ENCODE assay signal across 8 cellular contexts in the genomic region with DNA sequence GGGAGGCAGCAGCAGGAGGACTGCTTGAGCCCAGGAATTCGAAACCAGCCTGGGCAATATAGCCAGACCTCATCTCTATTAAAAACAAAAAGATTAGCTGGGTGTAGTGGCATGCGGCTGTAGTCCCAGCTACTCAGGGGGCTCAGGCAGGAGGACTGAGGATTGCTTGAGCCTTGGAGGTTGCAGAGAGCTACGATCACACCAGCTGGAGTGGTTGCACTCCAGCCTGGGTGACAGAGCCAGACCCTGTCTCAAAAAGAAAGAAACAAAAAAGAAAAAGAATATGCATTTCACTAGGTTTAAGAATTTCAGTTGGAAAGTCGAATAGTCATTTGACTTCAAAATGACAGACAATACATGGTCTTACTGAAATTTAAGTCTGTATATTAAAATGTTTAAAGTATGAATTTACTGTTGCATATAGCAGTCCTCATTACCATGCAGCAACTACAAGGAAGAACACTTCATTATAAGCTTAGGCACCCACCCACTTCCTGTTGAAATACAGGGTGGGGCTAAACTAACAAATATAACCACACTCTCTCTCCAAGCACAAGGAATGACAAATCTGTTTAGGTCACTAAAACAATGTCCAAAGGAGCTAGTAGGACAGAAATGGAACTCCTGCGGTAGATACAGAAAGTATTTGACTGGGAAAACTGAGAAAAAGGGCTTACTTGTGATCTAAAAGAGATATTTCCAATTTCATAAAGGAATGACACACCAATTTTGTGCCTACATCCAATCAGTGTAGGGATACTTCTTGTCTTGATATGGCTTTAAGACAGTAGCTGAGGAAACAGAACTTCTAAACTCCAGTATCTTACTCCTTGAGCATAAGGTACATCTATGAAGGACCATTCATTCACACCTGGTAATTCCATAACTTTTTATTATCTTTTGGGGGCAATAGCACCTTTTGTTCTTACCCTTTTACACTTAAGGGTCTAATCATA. TPM values are rescaled to one million over a fixed set of nuclear protein-coding genes. Genes with fewer than 3 reads are reported as not detected.
DNase-seq lines count a peak whose midpoint lies in the region; ATAC-seq and TF ChIP-seq lines count a peak whose summit lies in the region.

No MANE protein-coding gene starts in this region.

- peaks cover 0 to 4% (median 0%) of the 10 kb centered on the region in 3 donors for H3K36me3 Mint-ChIP-seq in immature natural killer cell

- no peak for TF ChIP-seq EP300 in stomach (IDR thresholded peaks at IDR 0.05)

- intact Hi-C loops in stomach (cut with DNase I; ENCODE audit: low total_unique reads), result no loop called here

- peak overlapping the region; percentile 75 to 83 (median 80) for H3K4me3 Mint-ChIP-seq in immature natural killer cell

- H3K9ac ChIP-seq in adipocyte (ENCODE audit: low read length), result no peak overlapping the region

- no peaks in the 10 kb centered on the region for H3K9me3 Mint-ChIP-seq in immature natural killer cell

- TF ChIP-seq CTCF in stomach (IDR thresholded peaks at IDR 0.05), result no peak

- H3K4me1 ChIP-seq in adipocyte (ENCODE audit: control insufficient read depth, insufficient read depth, low read length) (peaks cover 36% of the 10 kb centered on the region), stomach (peaks cover 62 to 88% (median 74%) of the 10 kb centered on the region in 4 donors)

- peak in 1 of 4 donors; percentile 26 for TF ChIP-seq POLR2A in stomach (IDR thresholded peaks at IDR 0.05)

- peak overlapping the region; percentile 74 to 88 (median 78) for H3K27ac ChIP-seq in stomach

- H3K4me3 ChIP-seq in adipocyte (ENCODE audit: low read length) (peak overlapping the region; percentile 58), stomach (peak overlapping the region in 2 of 4 donors; percentile 8 to 29)

- H3K27ac Mint-ChIP-seq in immature natural killer cell, result peak overlapping the region; percentile 83 to 96 (median 92)

- DNase-seq in DMS153 treated with DMSO at 0.1 percent for 48 hours (lab: John Stamatoyannopoulos, UW; ENCODE audit: unreplicated experiment), result peak; percentile 58
- DNase-seq in LHCN-M2 (ENCODE audit: low read depth), result peak; percentile 70
- peak; percentile 74 for DNase-seq in adipocyte (ENCODE audit: low read depth)
- DNase-seq in immature natural killer cell, result peak; percentile 48 to 55 (median 50)
- DNase-seq in stomach, result no peak
- no peak for DNase-seq in UCSD-AML1 (lab: John Stamatoyannopoulos, UW; ENCODE audit: unreplicated experiment)

- WGBS in stomach, 5 donors, result 19 to 29% (median 21%) methylated on average over 5 of the region's 5 CpGs

- peaks cover 25% of the 10 kb centered on the region for H3K36me3 ChIP-seq in adipocyte (ENCODE audit: control insufficient read depth, insufficient read depth, low read length, severe bottlenecking)
- peaks cover 0 to 13% (median 8%) of the 10 kb centered on the region in 4 donors for H3K36me3 ChIP-seq in stomach

- H3K4me1 Mint-ChIP-seq in immature natural killer cell, result peaks cover 73 to 78% of the 10 kb centered on the region in 2 donors

- H3K27me3 Mint-ChIP-seq in immature natural killer cell (ENCODE audit: low read depth in 3 of 3), result no peaks in the 10 kb centered on the region

- H3K9me3 ChIP-seq in adipocyte (ENCODE audit: control insufficient read depth, low read length) (no peaks in the 10 kb centered on the region), stomach (no peaks in the 10 kb centered on the region)

- no peaks in the 10 kb centered on the region for H3K27me3 ChIP-seq in adipocyte (replicated peaks; ENCODE audit: control insufficient read depth, insufficient read depth, low read length)
- H3K27me3 ChIP-seq in stomach, result no peaks in the 10 kb centered on the region

- ATAC-seq in HG02623 (IDR thresholded peaks at IDR 0.05; ENCODE audit: unreplicated experiment), result no peak
- no peak for ATAC-seq in GM21447 (IDR thresholded peaks at IDR 0.05; ENCODE audit: unreplicated experiment)

RNA-seq across cellular contexts. Expression of a gene that starts 44.1 kb away (rescaled TPM):
- total RNA-seq in LHCN-M2 (2014; rRNA removed) (8.1 and 8.7 TPM in 2 replicates), stomach (under 1 TPM in 2 of 5 donors, not detected in 3; 0.18 to 0.43 TPM)
- polyA plus RNA-seq in LHCN-M2 (2012), result 2.3 TPM
- polyA plus RNA-seq in immature natural killer cell (not detected), stomach (under 1 TPM in 2 of 3 donors, not detected in 1; 0.25 to 0.30 TPM)

RNA-seq across cellular contexts. Expression of a gene that starts 53.3 kb away (rescaled TPM):
- not detected in 2 replicates for total RNA-seq in LHCN-M2 (2014; rRNA removed)
- not detected for polyA plus RNA-seq in LHCN-M2 (2012)
- polyA plus RNA-seq in immature natural killer cell, result not detected
- total RNA-seq in stomach, result not detected
- 1 to 10 TPM in 2 of 3 donors, not detected in 1; 1.5 to 8.7 TPM for polyA plus RNA-seq in stomach

RNA-seq across cellular contexts. Expression of a gene that starts 53.5 kb away (rescaled TPM):
- total RNA-seq in LHCN-M2 (2014; rRNA removed), result 21.2 and 31.0 TPM in 2 replicates
- polyA plus RNA-seq in LHCN-M2 (2012), result 71.6 TPM
- polyA plus RNA-seq in immature natural killer cell, result 10 to 100 TPM; 36.6 to 90.0 (median 39.5) TPM
- total RNA-seq in stomach, result 10 to 100 TPM; 47.0 to 82.1 (median 65.3) TPM
- polyA plus RNA-seq in stomach, result 10 to 100 TPM; 24.7 to 31.9 (median 25.7) TPM

Comparison
In these comparisons a context has a peak if more than half of its experiments do, and no peak if none do; other contexts are left out.
1. DNase-seq: peak in DMS153 treated with DMSO at 0.1 percent for 48 hours (single experiment), LHCN-M2 (single experiment), adipocyte (single experiment) and immature natural killer cell (3 of 3); none in stomach (single experiment) and UCSD-AML1 (single experiment).